12 cellular contexts compared by ENCODE assay signal in genomic region chr4:169397762-169398161, GRCh38.
A peak's percentile ranks its signal among the peaks of the same experiment; 100 is the strongest.
DNase-seq lines count a peak whose midpoint lies in the region; ATAC-seq and TF ChIP-seq lines count a peak whose summit lies in the region.
"Had no signal": no experiment of that assay in that cellular context is flagged by ENCODE, and none has a peak within 500 bp of the region (broad histone marks: within the 10 kb centered on the region; RNA-seq: fewer than 3 reads in every experiment).

No MANE protein-coding gene starts in this region.

- no peak overlapping the region for H3K4me3 ChIP-seq in astrocyte of the spinal cord (ENCODE audit: low read depth, low read length)
- H3K4me3 ChIP-seq: psoas muscle, stomach had no signal

- ATAC-seq in left lobe of liver, result no peak
- ATAC-seq in activated CD4-positive, CD25-positive, alpha-beta regulatory T cell treated with anti-CD3 and anti-CD28 coated beads, Interleukin-2, amount 50 U/mL, for 24 hours, result no peak
- ATAC-seq: psoas muscle had no signal

- in situ Hi-C loops in astrocyte of the spinal cord (cut with HindIII; ENCODE audit: low sequenced_read_pairs), result no loop called here

- intact Hi-C loops in posterior vena cava (cut with DNase I), result no loop called here

- no peak for TF ChIP-seq CTCF in astrocyte of the spinal cord (IDR thresholded peaks at IDR 0.05; ENCODE audit: low read depth, low read length)

- TF ChIP-seq POLR2A in erythroblast (IDR thresholded peaks at IDR 0.05; ENCODE audit: low read length), result no peak

- DNase-seq in DMS79 treated with DMSO at 0.1 percent for 48 hours (lab: John Stamatoyannopoulos, UW), result peak; percentile 69
- peak; percentile 21 for DNase-seq in NCI-H1436 treated with DMSO at 0.1 percent for 48 hours (lab: John Stamatoyannopoulos, UW)
- DNase-seq in astrocyte of the spinal cord (ENCODE audit: low read depth, low spot score), result peak; percentile 49
- DNase-seq in foreskin melanocyte, result peak; percentile 98
- no peak for DNase-seq in erythroblast (lab: John Stamatoyannopoulos, UW)
- DNase-seq in posterior vena cava (ENCODE audit: low spot score), result no peak
- no peak for DNase-seq in left lobe of liver (ENCODE audit: low spot score)
- DNase-seq: C1 segment of cervical spinal cord, NCI-H2081 treated with DMSO at 0.1 percent for 48 hours, psoas muscle, stomach had no signal

Comparison
In these comparisons a context has a peak if more than half of its experiments do, and no peak if none do; other contexts are left out.
1. DNase-seq: peak in DMS79 treated with DMSO at 0.1 percent for 48 hours (single experiment), NCI-H1436 treated with DMSO at 0.1 percent for 48 hours (single experiment), astrocyte of the spinal cord (single experiment) and foreskin melanocyte (single experiment); none in erythroblast (0 of 2), posterior vena cava (single experiment) and left lobe of liver (single experiment).